In genomic region chr2:95062247-95062646, GRCh38 we compare ENCODE assay signal across 13 cellular contexts. TPM values are rescaled to one million over a fixed set of nuclear protein-coding genes. Genes with fewer than 3 reads are reported as not detected.
DNase-seq lines count a peak whose midpoint lies in the region; ATAC-seq and TF ChIP-seq lines count a peak whose summit lies in the region.
"Had no signal": no experiment of that assay in that cellular context is flagged by ENCODE, and none has a peak within 500 bp of the region (broad histone marks: within the 10 kb centered on the region; RNA-seq: fewer than 3 reads in every experiment).

No MANE protein-coding gene starts in this region.

- H3K27ac Mint-ChIP-seq in activated T-cell treated with anti-CD3 and anti-CD28 coated beads, Interleukin-2, amount 50 U/mL, for 24 hours, result peak overlapping the region; percentile 73
- H3K27ac Mint-ChIP-seq in WTC11, result no peak overlapping the region
- peak overlapping the region; percentile 6 for H3K27ac Mint-ChIP-seq in stimulated activated memory B cell treated with anti-CD40 and anti-IgM and Interleukin-4, amounts not matched to agents 10 μg/mL and 1 μg/mL and 100 μg/mL, for 72 hours

- H3K27me3 Mint-ChIP-seq in activated T-cell treated with anti-CD3 and anti-CD28 coated beads, Interleukin-2, amount 50 U/mL, for 24 hours, result no peaks in the 10 kb centered on the region
- no peaks in the 10 kb centered on the region; the same call in 1 of the 2 replicates for H3K27me3 Mint-ChIP-seq in WTC11 (ENCODE audit: low read depth)
- peaks cover 61% of the 10 kb centered on the region for H3K27me3 Mint-ChIP-seq in stimulated activated memory B cell treated with anti-CD40 and anti-IgM and Interleukin-4, amounts not matched to agents 10 μg/mL and 1 μg/mL and 100 μg/mL, for 72 hours

- H3K9me3 Mint-ChIP-seq in activated T-cell treated with anti-CD3 and anti-CD28 coated beads, Interleukin-2, amount 50 U/mL, for 24 hours, result no peaks in the 10 kb centered on the region
- no peaks in the 10 kb centered on the region for H3K9me3 Mint-ChIP-seq in WTC11
- no peaks in the 10 kb centered on the region for H3K9me3 Mint-ChIP-seq in stimulated activated memory B cell treated with anti-CD40 and anti-IgM and Interleukin-4, amounts not matched to agents 10 μg/mL and 1 μg/mL and 100 μg/mL, for 72 hours

- peaks cover 30% of the 10 kb centered on the region for H3K4me1 Mint-ChIP-seq in activated T-cell treated with anti-CD3 and anti-CD28 coated beads, Interleukin-2, amount 50 U/mL, for 24 hours (ENCODE audit: low read depth)
- peaks cover 22% of the 10 kb centered on the region for H3K4me1 Mint-ChIP-seq in WTC11
- H3K4me1 Mint-ChIP-seq in stimulated activated memory B cell treated with anti-CD40 and anti-IgM and Interleukin-4, amounts not matched to agents 10 μg/mL and 1 μg/mL and 100 μg/mL, for 72 hours, result peaks cover 24% of the 10 kb centered on the region

- TF ChIP-seq CTCF in WTC11 (IDR thresholded peaks at IDR 0.05) (no peak), coronary artery (IDR thresholded peaks at IDR 0.05) (no peak)

- peak; percentile 10; the same call in 1 of the 2 replicates for ATAC-seq in WTC11
- no peak for ATAC-seq in stimulated activated memory B cell treated with anti-CD40 and anti-IgM and Interleukin-4, amounts not matched to agents 10 μg/mL and 1 μg/mL and 100 μg/mL, for 72 hours
- ATAC-seq: gastrocnemius medialis had no signal

- no peak overlapping the region for H3K27ac ChIP-seq in coronary artery
- H3K27ac ChIP-seq: gastrocnemius medialis, neutrophil had no signal

- CTCF ChIA-PET in WTC11 (lab: Charles Lee), result interaction anchor here (0.6 to 4.1 kb wide), 14 partner anchors 9 to 327 kb away, joined by 3 to 33 read pairs (median 6); partner anchors contain the start of genes MAL and MRPS5

- POLR2A ChIA-PET in WTC11 (lab: Charles Lee), result no interaction called here

- H3K4me3 ChIP-seq in coronary artery, result no peak overlapping the region
- H3K4me3 ChIP-seq: gastrocnemius medialis, lung had no signal

- H3K4me3 Mint-ChIP-seq in activated T-cell treated with anti-CD3 and anti-CD28 coated beads, Interleukin-2, amount 50 U/mL, for 24 hours, result no peak overlapping the region
- no peak overlapping the region for H3K4me3 Mint-ChIP-seq in WTC11
- H3K4me3 Mint-ChIP-seq in stimulated activated memory B cell treated with anti-CD40 and anti-IgM and Interleukin-4, amounts not matched to agents 10 μg/mL and 1 μg/mL and 100 μg/mL, for 72 hours, result no peak overlapping the region

- no peaks in the 10 kb centered on the region for H3K36me3 Mint-ChIP-seq in activated T-cell treated with anti-CD3 and anti-CD28 coated beads, Interleukin-2, amount 50 U/mL, for 24 hours (ENCODE audit: low read depth)
- no peaks in the 10 kb centered on the region for H3K36me3 Mint-ChIP-seq in WTC11
- no peaks in the 10 kb centered on the region for H3K36me3 Mint-ChIP-seq in stimulated activated memory B cell treated with anti-CD40 and anti-IgM and Interleukin-4, amounts not matched to agents 10 μg/mL and 1 μg/mL and 100 μg/mL, for 72 hours

- no peak for DNase-seq in activated T-cell treated with anti-CD3 and anti-CD28 coated beads, Interleukin-2, amount 50 U/mL, for 24 hours
- DNase-seq in activated T-cell treated with anti-CD3 and anti-CD28 coated beads for 4 hours (no peak), WTC11 (ENCODE audit: low spot score) (no peak), coronary artery (ENCODE audit: low spot score) (peak; percentile 33), NCI-H226 (no peak), H4 (ENCODE audit: low spot score) (no peak), NCI-H1105 (lab: John Stamatoyannopoulos, UW) (no peak)
- DNase-seq: gastrocnemius medialis, GOT3 had no signal

TF ChIP-seq in WTC11, 78 proteins besides CTCF, POLR2A, EP300 and RAD21:
- no peak for TF ChIP-seq ATF1 (CRISPR knock-in tag; IDR thresholded peaks at IDR 0.05)
- TF ChIP-seq SP1 (CRISPR knock-in tag; conservative IDR thresholded peaks at IDR 0.05), result no peak
- TF ChIP-seq, protein P1, sequence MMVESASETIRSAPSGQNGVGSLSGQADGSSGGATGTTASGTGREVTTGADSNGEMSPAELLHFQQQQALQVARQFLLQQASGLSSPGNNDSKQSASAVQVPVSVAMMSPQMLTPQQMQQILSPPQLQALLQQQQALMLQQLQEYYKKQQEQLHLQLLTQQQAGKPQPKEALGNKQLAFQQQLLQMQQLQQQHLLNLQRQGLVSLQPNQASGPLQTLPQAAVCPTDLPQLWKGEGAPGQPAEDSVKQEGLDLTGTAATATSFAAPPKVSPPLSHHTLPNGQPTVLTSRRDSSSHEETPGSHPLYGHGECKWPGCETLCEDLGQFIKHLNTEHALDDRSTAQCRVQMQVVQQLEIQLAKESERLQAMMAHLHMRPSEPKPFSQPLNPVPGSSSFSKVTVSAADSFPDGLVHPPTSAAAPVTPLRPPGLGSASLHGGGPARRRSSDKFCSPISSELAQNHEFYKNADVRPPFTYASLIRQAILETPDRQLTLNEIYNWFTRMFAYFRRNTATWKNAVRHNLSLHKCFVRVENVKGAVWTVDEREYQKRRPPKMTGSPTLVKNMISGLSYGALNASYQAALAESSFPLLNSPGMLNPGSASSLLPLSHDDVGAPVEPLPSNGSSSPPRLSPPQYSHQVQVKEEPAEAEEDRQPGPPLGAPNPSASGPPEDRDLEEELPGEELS (CRISPR knock-in tag; IDR thresholded peaks at IDR 0.05), result no peak
- TF ChIP-seq CDX4 (CRISPR knock-in tag; IDR thresholded peaks at IDR 0.05; ENCODE audit: borderline replicate concordance), result no peak
- no peak for TF ChIP-seq NR1H2 (CRISPR knock-in tag; IDR thresholded peaks at IDR 0.05)
- TF ChIP-seq KAT7 (CRISPR knock-in tag; IDR thresholded peaks at IDR 0.05; ENCODE audit: borderline replicate concordance), result no peak
- TF ChIP-seq NFATC4 (CRISPR knock-in tag; IDR thresholded peaks at IDR 0.05), result no peak
- no peak for TF ChIP-seq SMAD3 (CRISPR knock-in tag; IDR thresholded peaks at IDR 0.05; ENCODE audit: borderline replicate concordance)
- TF ChIP-seq ZNF396 (CRISPR knock-in tag; IDR thresholded peaks at IDR 0.05; ENCODE audit: borderline replicate concordance), result no peak
- TF ChIP-seq ATF2 (CRISPR knock-in tag; IDR thresholded peaks at IDR 0.05; ENCODE audit: borderline replicate concordance, low read depth), result no peak

RNA-seq across cellular contexts. Expression of gene MAL, which starts 36.7 kb away (rescaled TPM):
- total RNA-seq in WTC11 (2021), result 0.22 to 0.39 TPM in 2 of 3 replicates, not detected in the other
- not detected in 2 replicates for total RNA-seq in H4 (2014; rRNA removed; shearing (Covaris generic))
- total RNA-seq: SK-MEL-5 had no signal

RNA-seq across cellular contexts. Expression of gene MRPS5, which starts 59.4 kb away (rescaled TPM):
- total RNA-seq in WTC11 (2021), result 60.4 to 70.3 TPM (median 62.2 TPM) in 3 replicates
- 44.5 and 55.1 TPM in 2 replicates for total RNA-seq in H4 (2014; rRNA removed; shearing (Covaris generic))
